ENCODE assay signal across 1 cellular context in the genomic region with DNA sequence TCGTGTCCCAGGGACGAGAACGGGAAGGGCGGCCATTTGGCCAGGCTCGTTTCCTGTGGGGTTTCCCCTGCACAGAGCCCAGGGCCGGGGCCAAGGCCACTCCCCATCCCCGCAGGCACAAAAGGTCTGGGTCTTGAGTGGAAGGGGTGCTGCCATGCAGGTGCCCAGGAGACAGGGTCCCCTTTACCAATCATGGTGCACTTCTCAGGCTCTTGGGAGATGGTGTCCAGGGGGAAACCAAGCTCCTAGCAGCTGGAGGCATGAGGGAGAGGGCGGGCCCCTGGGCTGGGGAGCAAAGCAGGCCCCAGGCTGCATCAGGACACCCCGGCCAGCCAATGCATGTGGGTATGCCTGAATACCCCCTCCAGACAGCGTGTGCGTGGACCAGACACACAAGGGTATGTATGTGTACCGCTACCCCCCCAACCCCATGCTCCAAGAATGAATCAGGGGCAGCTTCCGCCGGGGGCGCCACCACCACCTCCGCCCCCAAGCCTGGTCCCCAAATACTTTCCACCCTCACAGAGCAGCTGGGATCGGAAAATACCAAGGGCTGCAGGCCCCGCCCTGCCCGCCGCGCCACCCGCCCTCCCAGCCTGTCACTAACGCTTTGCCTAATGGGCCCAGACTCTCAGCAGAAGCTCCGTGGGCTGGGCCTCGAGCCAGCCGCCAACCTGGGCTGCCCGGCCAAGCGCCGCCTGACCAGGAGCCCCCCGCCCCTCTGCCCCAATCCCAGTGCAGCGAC.
A peak's percentile ranks its signal among the peaks of the same experiment; 100 is the strongest.
TF ChIP-seq lines count a peak whose summit lies in the region.

No MANE protein-coding gene starts in this region.

TF ChIP-seq in K562, 482 proteins besides CTCF, POLR2A, EP300 and RAD21 (continued from another document and continues in another):
- TF ChIP-seq RBM25 (IDR thresholded peaks at IDR 0.05; ENCODE audit: low read depth, low read length, severe bottlenecking) (no peak), BRD4 (IDR thresholded peaks at IDR 0.05) (0 out of 2 replicates have a peak, but pooled peaks have one; percentile 51), FIP1L1 (IDR thresholded peaks at IDR 0.05; ENCODE audit: low read depth, low read length, poor library complexity, severe bottlenecking) (peak; percentile 68), FOXK1 (CRISPR knock-in tag; IDR thresholded peaks at IDR 0.05; ENCODE audit: borderline replicate concordance) (peak; percentile 15; the same call in 1 of the 2 replicates), TCF7L2 (IDR thresholded peaks at IDR 0.05; ENCODE audit: low read depth, low read length) (no peak), SREBF1 (IDR thresholded peaks at IDR 0.05; ENCODE audit: borderline replicate concordance, low read depth, low read length) (no peak), CHD4 (IDR thresholded peaks at IDR 0.05; ENCODE audit: insufficient read depth, insufficient replicate concordance, low read depth, low read length, poor library complexity, severe bottlenecking) (no peak), GATAD2A (IDR thresholded peaks at IDR 0.05) (no peak), SRSF1 (IDR thresholded peaks at IDR 0.05; ENCODE audit: low read depth, low read length) (no peak), SIN3A (IDR thresholded peaks at IDR 0.05; ENCODE audit: borderline replicate concordance in 2 of 2, control insufficient read depth in 1 of 2, low read depth in 2 of 2, low read length in 2 of 2) (peak; percentile 28 to 53; a peak in 1 of 4 replicates), SPI1 (IDR thresholded peaks at IDR 0.05; ENCODE audit: borderline replicate concordance, low read depth, low read length) (peak; percentile 66; the same call in 1 of the 2 replicates), HDAC1 (IDR thresholded peaks at IDR 0.05) (peak in 1 of 2 experiments; percentile 54; a peak in 2 of 4 replicates), MTF1 (CRISPR knock-in tag; IDR thresholded peaks at IDR 0.05; ENCODE audit: borderline replicate concordance) (no peak), BCOR (IDR thresholded peaks at IDR 0.05) (no peak), SRSF7 (optimal IDR thresholded peaks at IDR 0.05; ENCODE audit: low read depth, low read length) (no peak), CTBP1 (IDR thresholded peaks at IDR 0.05; ENCODE audit: borderline replicate concordance) (no peak), ZNF586 (CRISPR knock-in tag; conservative IDR thresholded peaks at IDR 0.05) (no peak), ZNF253 (CRISPR knock-in tag; conservative IDR thresholded peaks at IDR 0.05) (no peak), MEIS2 (IDR thresholded peaks at IDR 0.05; ENCODE audit: partially characterized antibody) (no peak), IRF2 (CRISPR knock-in tag; IDR thresholded peaks at IDR 0.05) (peak; percentile 75; the same call in 1 of the 2 replicates), OTX1 (CRISPR knock-in tag; IDR thresholded peaks at IDR 0.05) (0 out of 2 replicates have a peak, but pooled peaks have one; percentile 36), NFIX (CRISPR knock-in tag; IDR thresholded peaks at IDR 0.05; ENCODE audit: low read depth) (no peak), SAFB2 (IDR thresholded peaks at IDR 0.05; ENCODE audit: borderline replicate concordance, low read depth, low read length, severe bottlenecking) (no peak), MAFG (tag; conservative IDR thresholded peaks at IDR 0.05) (no peak), SP2 (IDR thresholded peaks at IDR 0.05; ENCODE audit: extremely low read depth, low read depth, low read length, poor library complexity, severe bottlenecking) (no peak), NUFIP1 (IDR thresholded peaks at IDR 0.05; ENCODE audit: partially characterized antibody) (no peak), RFX5 (IDR thresholded peaks at IDR 0.05; ENCODE audit: low read depth, low read length) (no peak), TCF7 (IDR thresholded peaks at IDR 0.05; ENCODE audit: borderline replicate concordance) (0 out of 2 replicates have a peak, but pooled peaks have one; percentile 50), HDAC6 (IDR thresholded peaks at IDR 0.05; ENCODE audit: low read depth, low read length) (no peak), POLR2AphosphoS5 (IDR thresholded peaks at IDR 0.05; ENCODE audit: control insufficient read depth, insufficient read depth, low read depth, low read length) (peak; percentile 16), ZNF232 (CRISPR knock-in tag; IDR thresholded peaks at IDR 0.05) (no peak), BACH1 (tag; IDR thresholded peaks at IDR 0.05) (no peak; the same call in 1 of the 2 replicates), PHF8 (IDR thresholded peaks at IDR 0.05; ENCODE audit: borderline replicate concordance, low read length) (peak; percentile 67; the same call in 1 of the 2 replicates), GATA2 (CRISPR knock-in tag; IDR thresholded peaks at IDR 0.05) (no peak), NFYB (IDR thresholded peaks at IDR 0.05; ENCODE audit: extremely low read depth, insufficient read length) (no peak), RBBP5 (IDR thresholded peaks at IDR 0.05; ENCODE audit: borderline replicate concordance, insufficient read depth, low read length, poor library complexity, severe bottlenecking) (no peak), ARID1B (IDR thresholded peaks at IDR 0.05) (peak; percentile 47; the same call in 1 of the 2 replicates), TBL1XR1 (IDR thresholded peaks at IDR 0.05; ENCODE audit: low read length in 2 of 2) (no peak), HOXB6 (CRISPR knock-in tag; IDR thresholded peaks at IDR 0.05; ENCODE audit: borderline replicate concordance) (no peak), PHF20 (IDR thresholded peaks at IDR 0.05; ENCODE audit: partially characterized antibody) (no peak), POLR2G (IDR thresholded peaks at IDR 0.05; ENCODE audit: low read depth, low read length) (peak; percentile 68), NONO (IDR thresholded peaks at IDR 0.05; ENCODE audit: low read depth in 2 of 2, low read length in 1 of 2) (no peak), KDM5B (IDR thresholded peaks at IDR 0.05; ENCODE audit: insufficient replicate concordance, low read depth, low read length) (peak; percentile 29), ZNF143 (CRISPR knock-in tag; IDR thresholded peaks at IDR 0.05) (no peak), SIX5 (IDR thresholded peaks at IDR 0.05; ENCODE audit: borderline replicate concordance in 1 of 2, insufficient read depth in 1 of 2, low read depth in 1 of 2, low read length in 2 of 2) (no peak), TAL1 (IDR thresholded peaks at IDR 0.05) (no peak), EHMT2 (IDR thresholded peaks at IDR 0.05) (no peak), SMAD3 (CRISPR knock-in tag; conservative IDR thresholded peaks at IDR 0.05) (0 out of 2 replicates have a peak, but pooled peaks have one; percentile 55), HMG20A (CRISPR knock-in tag; conservative IDR thresholded peaks at IDR 0.05) (no peak), FOXJ2 (tag; IDR thresholded peaks at IDR 0.05) (no peak), KDM2B (CRISPR knock-in tag; IDR thresholded peaks at IDR 0.05) (no peak), KLF16 (IDR thresholded peaks at IDR 0.05) (no peak), DDX20 (tag; IDR thresholded peaks at IDR 0.05; ENCODE audit: low read depth) (no peak), MAZ (CRISPR knock-in tag; conservative IDR thresholded peaks at IDR 0.05 in 1 of 2, IDR thresholded peaks at IDR 0.05 in 1 of 2) (peak; percentile 42 to 55; a peak in 3 of 4 replicates), ATF7 (IDR thresholded peaks at IDR 0.05) (peak; percentile 60; the same call in 1 of the 2 replicates)
- TF ChIP-seq, protein P1, sequence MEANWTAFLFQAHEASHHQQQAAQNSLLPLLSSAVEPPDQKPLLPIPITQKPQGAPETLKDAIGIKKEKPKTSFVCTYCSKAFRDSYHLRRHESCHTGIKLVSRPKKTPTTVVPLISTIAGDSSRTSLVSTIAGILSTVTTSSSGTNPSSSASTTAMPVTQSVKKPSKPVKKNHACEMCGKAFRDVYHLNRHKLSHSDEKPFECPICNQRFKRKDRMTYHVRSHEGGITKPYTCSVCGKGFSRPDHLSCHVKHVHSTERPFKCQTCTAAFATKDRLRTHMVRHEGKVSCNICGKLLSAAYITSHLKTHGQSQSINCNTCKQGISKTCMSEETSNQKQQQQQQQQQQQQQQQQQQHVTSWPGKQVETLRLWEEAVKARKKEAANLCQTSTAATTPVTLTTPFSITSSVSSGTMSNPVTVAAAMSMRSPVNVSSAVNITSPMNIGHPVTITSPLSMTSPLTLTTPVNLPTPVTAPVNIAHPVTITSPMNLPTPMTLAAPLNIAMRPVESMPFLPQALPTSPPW (CRISPR knock-in tag; IDR thresholded peaks at IDR 0.05), result peak; percentile 49
- TF ChIP-seq, protein P2, sequence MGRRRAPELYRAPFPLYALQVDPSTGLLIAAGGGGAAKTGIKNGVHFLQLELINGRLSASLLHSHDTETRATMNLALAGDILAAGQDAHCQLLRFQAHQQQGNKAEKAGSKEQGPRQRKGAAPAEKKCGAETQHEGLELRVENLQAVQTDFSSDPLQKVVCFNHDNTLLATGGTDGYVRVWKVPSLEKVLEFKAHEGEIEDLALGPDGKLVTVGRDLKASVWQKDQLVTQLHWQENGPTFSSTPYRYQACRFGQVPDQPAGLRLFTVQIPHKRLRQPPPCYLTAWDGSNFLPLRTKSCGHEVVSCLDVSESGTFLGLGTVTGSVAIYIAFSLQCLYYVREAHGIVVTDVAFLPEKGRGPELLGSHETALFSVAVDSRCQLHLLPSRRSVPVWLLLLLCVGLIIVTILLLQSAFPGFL (CRISPR knock-in tag; IDR thresholded peaks at IDR 0.05), result no peak
- TF ChIP-seq, protein P3, sequence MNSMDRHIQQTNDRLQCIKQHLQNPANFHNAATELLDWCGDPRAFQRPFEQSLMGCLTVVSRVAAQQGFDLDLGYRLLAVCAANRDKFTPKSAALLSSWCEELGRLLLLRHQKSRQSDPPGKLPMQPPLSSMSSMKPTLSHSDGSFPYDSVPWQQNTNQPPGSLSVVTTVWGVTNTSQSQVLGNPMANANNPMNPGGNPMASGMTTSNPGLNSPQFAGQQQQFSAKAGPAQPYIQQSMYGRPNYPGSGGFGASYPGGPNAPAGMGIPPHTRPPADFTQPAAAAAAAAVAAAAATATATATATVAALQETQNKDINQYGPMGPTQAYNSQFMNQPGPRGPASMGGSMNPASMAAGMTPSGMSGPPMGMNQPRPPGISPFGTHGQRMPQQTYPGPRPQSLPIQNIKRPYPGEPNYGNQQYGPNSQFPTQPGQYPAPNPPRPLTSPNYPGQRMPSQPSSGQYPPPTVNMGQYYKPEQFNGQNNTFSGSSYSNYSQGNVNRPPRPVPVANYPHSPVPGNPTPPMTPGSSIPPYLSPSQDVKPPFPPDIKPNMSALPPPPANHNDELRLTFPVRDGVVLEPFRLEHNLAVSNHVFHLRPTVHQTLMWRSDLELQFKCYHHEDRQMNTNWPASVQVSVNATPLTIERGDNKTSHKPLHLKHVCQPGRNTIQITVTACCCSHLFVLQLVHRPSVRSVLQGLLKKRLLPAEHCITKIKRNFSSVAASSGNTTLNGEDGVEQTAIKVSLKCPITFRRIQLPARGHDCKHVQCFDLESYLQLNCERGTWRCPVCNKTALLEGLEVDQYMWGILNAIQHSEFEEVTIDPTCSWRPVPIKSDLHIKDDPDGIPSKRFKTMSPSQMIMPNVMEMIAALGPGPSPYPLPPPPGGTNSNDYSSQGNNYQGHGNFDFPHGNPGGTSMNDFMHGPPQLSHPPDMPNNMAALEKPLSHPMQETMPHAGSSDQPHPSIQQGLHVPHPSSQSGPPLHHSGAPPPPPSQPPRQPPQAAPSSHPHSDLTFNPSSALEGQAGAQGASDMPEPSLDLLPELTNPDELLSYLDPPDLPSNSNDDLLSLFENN (IDR thresholded peaks at IDR 0.05; ENCODE audit: low read depth in 2 of 2, low read length in 2 of 2), result no peak; a peak in 1 of 4 replicates
- TF ChIP-seq, protein P4, sequence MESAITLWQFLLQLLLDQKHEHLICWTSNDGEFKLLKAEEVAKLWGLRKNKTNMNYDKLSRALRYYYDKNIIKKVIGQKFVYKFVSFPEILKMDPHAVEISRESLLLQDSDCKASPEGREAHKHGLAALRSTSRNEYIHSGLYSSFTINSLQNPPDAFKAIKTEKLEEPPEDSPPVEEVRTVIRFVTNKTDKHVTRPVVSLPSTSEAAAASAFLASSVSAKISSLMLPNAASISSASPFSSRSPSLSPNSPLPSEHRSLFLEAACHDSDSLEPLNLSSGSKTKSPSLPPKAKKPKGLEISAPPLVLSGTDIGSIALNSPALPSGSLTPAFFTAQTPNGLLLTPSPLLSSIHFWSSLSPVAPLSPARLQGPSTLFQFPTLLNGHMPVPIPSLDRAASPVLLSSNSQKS (CRISPR knock-in tag; IDR thresholded peaks at IDR 0.05), result no peak
- TF ChIP-seq, protein P5, sequence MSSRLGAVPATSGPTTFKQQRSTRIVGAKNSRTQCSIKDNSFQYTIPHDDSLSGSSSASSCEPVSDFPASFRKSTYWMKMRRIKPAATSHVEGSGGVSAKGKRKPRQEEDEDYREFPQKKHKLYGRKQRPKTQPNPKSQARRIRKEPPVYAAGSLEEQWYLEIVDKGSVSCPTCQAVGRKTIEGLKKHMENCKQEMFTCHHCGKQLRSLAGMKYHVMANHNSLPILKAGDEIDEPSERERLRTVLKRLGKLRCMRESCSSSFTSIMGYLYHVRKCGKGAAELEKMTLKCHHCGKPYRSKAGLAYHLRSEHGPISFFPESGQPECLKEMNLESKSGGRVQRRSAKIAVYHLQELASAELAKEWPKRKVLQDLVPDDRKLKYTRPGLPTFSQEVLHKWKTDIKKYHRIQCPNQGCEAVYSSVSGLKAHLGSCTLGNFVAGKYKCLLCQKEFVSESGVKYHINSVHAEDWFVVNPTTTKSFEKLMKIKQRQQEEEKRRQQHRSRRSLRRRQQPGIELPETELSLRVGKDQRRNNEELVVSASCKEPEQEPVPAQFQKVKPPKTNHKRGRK (tag; IDR thresholded peaks at IDR 0.05), result no peak
- TF ChIP-seq, protein P6, sequence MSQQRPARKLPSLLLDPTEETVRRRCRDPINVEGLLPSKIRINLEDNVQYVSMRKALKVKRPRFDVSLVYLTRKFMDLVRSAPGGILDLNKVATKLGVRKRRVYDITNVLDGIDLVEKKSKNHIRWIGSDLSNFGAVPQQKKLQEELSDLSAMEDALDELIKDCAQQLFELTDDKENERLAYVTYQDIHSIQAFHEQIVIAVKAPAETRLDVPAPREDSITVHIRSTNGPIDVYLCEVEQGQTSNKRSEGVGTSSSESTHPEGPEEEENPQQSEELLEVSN (IDR thresholded peaks at IDR 0.05; ENCODE audit: borderline replicate concordance in 1 of 2, extremely low read depth in 1 of 2, insufficient read depth in 1 of 2, insufficient read length in 1 of 2, low read depth in 1 of 2, low read length in 1 of 2, poor library complexity in 1 of 2, severe bottlenecking in 1 of 2), result peak in 1 of 2 experiments; percentile 44
